1 cellular context compared by ENCODE assay signal in genomic region chr6:125125856-125126255, GRCh38. TPM values are rescaled to one million over a fixed set of nuclear protein-coding genes. Genes with fewer than 3 reads are reported as not detected.
"Had no signal": no experiment of that assay in that cellular context is flagged by ENCODE, and none has a peak within 500 bp of the region (broad histone marks: within the 10 kb centered on the region; RNA-seq: fewer than 3 reads in every experiment).

No MANE protein-coding gene starts in this region.

RNA-seq across cellular contexts. Expression of gene TPD52L1, which starts 27.7 kb away (rescaled TPM):
- polyA plus RNA-seq: IgD-negative memory B cell had no signal
